ENCODE assay signal across 1 cellular context in genomic region chr2:238100821-238101771, GRCh38.
A peak's percentile ranks its signal among the peaks of the same experiment; 100 is the strongest.
TF ChIP-seq lines count a peak whose summit lies in the region.

No MANE protein-coding gene starts in this region.

TF ChIP-seq in HepG2, 621 proteins besides CTCF, POLR2A, EP300 and RAD21:
- TF ChIP-seq HDAC2 (CRISPR knock-in tag; IDR thresholded peaks at IDR 0.05) = no peak
- 0 out of 2 replicates have a peak, but pooled peaks have one; percentile 17 for TF ChIP-seq KDM2A (CRISPR knock-in tag; IDR thresholded peaks at IDR 0.05; ENCODE audit: borderline replicate concordance, low read depth)
